ENCODE assay signal across 32 cellular contexts in the genomic region with DNA sequence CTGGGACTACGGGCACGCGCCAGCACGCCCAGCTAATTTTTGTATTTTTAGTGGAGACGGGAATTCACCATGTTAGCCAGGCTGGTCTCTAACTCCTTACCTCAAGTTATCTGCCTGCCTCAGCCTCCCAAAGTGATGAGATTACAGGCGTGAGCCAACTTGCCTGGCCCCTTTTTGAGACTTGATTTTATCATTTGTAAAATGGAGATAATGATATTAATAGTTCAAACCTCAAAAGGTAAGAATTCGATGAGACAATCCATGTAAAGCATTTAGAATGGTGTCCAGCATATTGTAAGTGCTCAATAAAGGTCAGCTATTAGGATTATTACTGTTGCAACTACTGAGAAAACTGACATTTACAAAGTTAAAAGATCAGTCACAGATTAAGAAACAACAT.
"Had no signal": no experiment of that assay in that cellular context is flagged by ENCODE, and none has a peak within 500 bp of the region (broad histone marks: within the 10 kb centered on the region; RNA-seq: fewer than 3 reads in every experiment).

No MANE protein-coding gene starts in this region.

- H3K4me1 ChIP-seq: foreskin keratinocyte had no signal

- H3K4me3 ChIP-seq: breast epithelium, esophagus muscularis mucosa, heart left ventricle, sigmoid colon had no signal

- H3K4me3 Mint-ChIP-seq: activated CD4-positive, alpha-beta memory T cell treated with anti-CD3 and anti-CD28 coated beads for 36 hours; activated CD4-positive, alpha-beta T cell treated with anti-CD3 and anti-CD28 coated beads, Interleukin-2, amount 10 ng/mL, durations not matched to agents 24 days and 14 days; activated naive CD4-positive, alpha-beta T cell treated with anti-CD3 and anti-CD28 coated beads, Interleukin-2, amount 10 ng/mL, durations not matched to agents 7 days and 5 days; activated naive CD8-positive, alpha-beta T cell treated with anti-CD3 and anti-CD28 coated beads, Interleukin-2, amount 10 ng/mL, durations not matched to agents 7 days and 5 days; activated T-cell treated with anti-CD3 and anti-CD28 coated beads, Interleukin-2, amount 50 U/mL, for 24 hours; dendritic cell treated with granulocyte-macrophage colony-stimulating factor and Interleukin-4, amounts not matched to agents 40 ng/mL and 50 ng/mL, for 4 days; endodermal cell; immature natural killer cell; memory B cell; naive thymus-derived CD4-positive, alpha-beta T cell; stimulated activated effector memory CD8-positive, alpha-beta T cell treated with anti-CD3 and anti-CD28 coated beads, Interleukin-12 subunit alpha, Interleukin-12 subunit beta, amount 100 ng/mL, for 72 hours; stimulated activated naive CD8-positive, alpha-beta T cell treated with anti-CD3 and anti-CD28 coated beads, Interleukin-15, Interleukin-2, amounts not matched to agents 100 ng/mL and 50 ng/mL, for 24 hours; T-helper 17 cell had no signal

- H3K27ac Mint-ChIP-seq: activated CD4-positive, alpha-beta memory T cell treated with anti-CD3 and anti-CD28 coated beads for 36 hours; activated CD4-positive, alpha-beta T cell treated with anti-CD3 and anti-CD28 coated beads, Interleukin-2, amount 10 ng/mL, durations not matched to agents 24 days and 14 days; activated naive CD4-positive, alpha-beta T cell treated with anti-CD3 and anti-CD28 coated beads, Interleukin-2, amount 10 ng/mL, durations not matched to agents 7 days and 5 days; activated naive CD8-positive, alpha-beta T cell treated with anti-CD3 and anti-CD28 coated beads, Interleukin-2, amount 10 ng/mL, durations not matched to agents 7 days and 5 days; activated T-cell treated with anti-CD3 and anti-CD28 coated beads, Interleukin-2, amount 50 U/mL, for 24 hours; dendritic cell treated with granulocyte-macrophage colony-stimulating factor and Interleukin-4, amounts not matched to agents 40 ng/mL and 50 ng/mL, for 4 days; endodermal cell; immature natural killer cell; memory B cell; naive thymus-derived CD4-positive, alpha-beta T cell; stimulated activated effector memory CD8-positive, alpha-beta T cell treated with anti-CD3 and anti-CD28 coated beads, Interleukin-12 subunit alpha, Interleukin-12 subunit beta, amount 100 ng/mL, for 72 hours; stimulated activated naive CD8-positive, alpha-beta T cell treated with anti-CD3 and anti-CD28 coated beads, Interleukin-15, Interleukin-2, amounts not matched to agents 100 ng/mL and 50 ng/mL, for 24 hours; T-helper 17 cell had no signal

- H3K36me3 ChIP-seq: breast epithelium, esophagus muscularis mucosa, heart left ventricle, sigmoid colon, thoracic aorta had no signal

- DNase-seq: activated CD4-positive, alpha-beta memory T cell treated with anti-CD3 and anti-CD28 coated beads for 36 hours; activated CD4-positive, alpha-beta T cell treated with anti-CD3 and anti-CD28 coated beads, Interleukin-2, amount 10 ng/mL, durations not matched to agents 24 days and 14 days; activated CD4-positive, CD25-positive, alpha-beta regulatory T cell treated with anti-CD3 and anti-CD28 coated beads, Interleukin-2, amount 50 U/mL, for 72 hours; activated CD8-positive, alpha-beta memory T cell treated with anti-CD3 and anti-CD28 coated beads, Interleukin-2, amount 50 U/mL, for 48 hours; activated gamma-delta T cell; activated naive CD4-positive, alpha-beta T cell treated with anti-CD3 and anti-CD28 coated beads, Interleukin-2, amount 10 ng/mL, durations not matched to agents 7 days and 5 days; activated naive CD8-positive, alpha-beta T cell treated with anti-CD3 and anti-CD28 coated beads, Interleukin-2, amount 10 ng/mL, durations not matched to agents 7 days and 5 days; activated T-cell treated with anti-CD3 and anti-CD28 coated beads, Interleukin-2, amount 50 U/mL, for 24 hours; central memory CD4-positive, alpha-beta T cell; endodermal cell; heart left ventricle; hypothalamus; immature natural killer cell; midbrain; naive thymus-derived CD4-positive, alpha-beta T cell; nucleus accumbens; posterior cingulate gyrus; small intestine; stimulated activated CD4-positive, alpha-beta T cell treated with anti-CD3 and anti-CD28 coated beads, Interleukin-4, amount 100 ng/mL, for 24 hours; T-helper 17 cell; T1000; trophoblast cell had no signal

- FAIRE-seq: small intestine, urothelium cell line had no signal

- ATAC-seq: foreskin keratinocyte; heart left ventricle; naive thymus-derived CD4-positive, alpha-beta T cell; stimulated activated effector memory CD8-positive, alpha-beta T cell treated with anti-CD3 and anti-CD28 coated beads, Interleukin-12 subunit alpha, Interleukin-12 subunit beta, amount 100 ng/mL, for 72 hours; T-helper 17 cell had no signal

- H3K9me3 ChIP-seq: breast epithelium, esophagus muscularis mucosa, heart left ventricle, sigmoid colon, thoracic aorta had no signal

- H3K9me3 Mint-ChIP-seq: activated CD4-positive, alpha-beta memory T cell treated with anti-CD3 and anti-CD28 coated beads for 36 hours; activated CD4-positive, alpha-beta T cell treated with anti-CD3 and anti-CD28 coated beads, Interleukin-2, amount 10 ng/mL, durations not matched to agents 24 days and 14 days; activated naive CD4-positive, alpha-beta T cell treated with anti-CD3 and anti-CD28 coated beads, Interleukin-2, amount 10 ng/mL, durations not matched to agents 7 days and 5 days; activated naive CD8-positive, alpha-beta T cell treated with anti-CD3 and anti-CD28 coated beads, Interleukin-2, amount 10 ng/mL, durations not matched to agents 7 days and 5 days; activated T-cell treated with anti-CD3 and anti-CD28 coated beads, Interleukin-2, amount 50 U/mL, for 24 hours; dendritic cell treated with granulocyte-macrophage colony-stimulating factor and Interleukin-4, amounts not matched to agents 40 ng/mL and 50 ng/mL, for 4 days; endodermal cell; immature natural killer cell; memory B cell; naive thymus-derived CD4-positive, alpha-beta T cell; stimulated activated effector memory CD8-positive, alpha-beta T cell treated with anti-CD3 and anti-CD28 coated beads, Interleukin-12 subunit alpha, Interleukin-12 subunit beta, amount 100 ng/mL, for 72 hours; stimulated activated naive CD8-positive, alpha-beta T cell treated with anti-CD3 and anti-CD28 coated beads, Interleukin-15, Interleukin-2, amounts not matched to agents 100 ng/mL and 50 ng/mL, for 24 hours had no signal

- H3K27me3 ChIP-seq: breast epithelium, esophagus muscularis mucosa, foreskin keratinocyte, heart left ventricle, sigmoid colon had no signal

- H3K36me3 Mint-ChIP-seq: activated CD4-positive, alpha-beta memory T cell treated with anti-CD3 and anti-CD28 coated beads for 36 hours; activated naive CD4-positive, alpha-beta T cell treated with anti-CD3 and anti-CD28 coated beads, Interleukin-2, amount 10 ng/mL, durations not matched to agents 7 days and 5 days; activated naive CD8-positive, alpha-beta T cell treated with anti-CD3 and anti-CD28 coated beads, Interleukin-2, amount 10 ng/mL, durations not matched to agents 7 days and 5 days; immature natural killer cell; memory B cell; naive thymus-derived CD4-positive, alpha-beta T cell; stimulated activated effector memory CD8-positive, alpha-beta T cell treated with anti-CD3 and anti-CD28 coated beads, Interleukin-12 subunit alpha, Interleukin-12 subunit beta, amount 100 ng/mL, for 72 hours had no signal

- H3K27ac ChIP-seq: breast epithelium, esophagus muscularis mucosa, foreskin keratinocyte, heart left ventricle, sigmoid colon had no signal
